In genomic region chr3:196268270-196269163, GRCh38 we compare ENCODE assay signal across 11 cellular contexts. TPM values are rescaled to one million over a fixed set of nuclear protein-coding genes. Genes with fewer than 3 reads are reported as not detected.
DNase-seq lines count a peak whose midpoint lies in the region; ATAC-seq, FAIRE-seq and TF ChIP-seq lines count a peak whose summit lies in the region.
"Had no signal": no experiment of that assay in that cellular context is flagged by ENCODE, and none has a peak within 500 bp of the region (broad histone marks: within the 10 kb centered on the region; RNA-seq: fewer than 3 reads in every experiment).

No MANE protein-coding gene starts in this region.

- TF ChIP-seq EP300 in A549 (IDR thresholded peaks at IDR 0.05), result no peak
- no peak for TF ChIP-seq EP300 in stomach (IDR thresholded peaks at IDR 0.05)

- no peaks in the 10 kb centered on the region for H3K27me3 Mint-ChIP-seq in T-helper 1 cell treated with Interleukin-12 subunit alpha and Interleukin-12 subunit beta and Interleukin-4 antibody, amounts not matched to agents 30 μg/mL and 1 μg/mL, for 36 hours (ENCODE audit: low read depth)
- H3K27me3 Mint-ChIP-seq: stimulated activated naive CD8-positive, alpha-beta T cell treated with anti-CD3 and anti-CD28 coated beads, Interleukin-15, Interleukin-2, amounts not matched to agents 100 ng/mL and 50 ng/mL, for 24 hours had no signal

- H3K27ac ChIP-seq in A549 (peak overlapping the region; percentile 66 to 77), stomach (no peak overlapping the region), adrenal gland (no peak overlapping the region)
- H3K27ac ChIP-seq: parathyroid adenoma had no signal

- H3K9me3 ChIP-seq in A549 (no peaks in the 10 kb centered on the region), stomach (no peaks in the 10 kb centered on the region), adrenal gland (replicated peaks in 1 of 3) (no peaks in the 10 kb centered on the region)

- TF ChIP-seq CTCF in A549 (IDR thresholded peaks at IDR 0.05) (no peak), fibroblast of villous mesenchyme (IDR thresholded peaks at IDR 0.05; ENCODE audit: insufficient read depth, low read depth, low read length) (no peak), stomach (IDR thresholded peaks at IDR 0.05) (no peak), adrenal gland (IDR thresholded peaks at IDR 0.05) (no peak)

- peak; percentile 30 to 56; a peak in 1 of 6 replicates for ATAC-seq in A549

- DNase-seq in A549 (ENCODE audit: low read depth in 1 of 2, low spot score in 1 of 2) (peak in 1 of 2 experiments; percentile 59), H54 (ENCODE audit: insufficient read length, low spot score) (peak; percentile 40), fibroblast of villous mesenchyme (ENCODE audit: low read depth) (peak; percentile 59), stomach (no peak), adrenal gland (no peak), SHP77 (lab: John Stamatoyannopoulos, UW) (no peak), NCI-H526 (lab: John Stamatoyannopoulos, UW) (no peak)
- DNase-seq: DND-41 had no signal

- H3K27me3 ChIP-seq in stomach, result no peaks in the 10 kb centered on the region
- H3K27me3 ChIP-seq in adrenal gland, result no peaks in the 10 kb centered on the region

- FAIRE-seq in A549 (lab: Jason Lieb, UNC) (no peak), H54 (lab: Jason Lieb, UNC) (peak; percentile 94)

- 78% methylated on average over 9 of the region's 9 CpGs for WGBS in A549 (ENCODE audit: missing lambda C conversion rate)
- WGBS in stomach, 5 donors, result 59 to 79% (median 73%) methylated on average over 9 of the region's 9 CpGs
- 75 to 84% (median 81%) methylated on average over 9 of the region's 9 CpGs for WGBS in adrenal gland, 4 donors

- H3K4me3 Mint-ChIP-seq in T-helper 1 cell treated with Interleukin-12 subunit alpha and Interleukin-12 subunit beta and Interleukin-4 antibody, amounts not matched to agents 30 μg/mL and 1 μg/mL, for 36 hours, result no peak overlapping the region
- H3K4me3 Mint-ChIP-seq: stimulated activated naive CD8-positive, alpha-beta T cell treated with anti-CD3 and anti-CD28 coated beads, Interleukin-15, Interleukin-2, amounts not matched to agents 100 ng/mL and 50 ng/mL, for 24 hours had no signal

- POLR2A ChIA-PET in A549 (lab: Yijun Ruan, JAX), result interaction anchor here (1.0 kb wide), 1 partner anchor 19 kb away, joined by 3 read pairs; the partner anchor contains the start of gene PCYT1A

- peak overlapping the region; percentile 46 for H3K4me2 ChIP-seq in A549

- TF ChIP-seq POLR2A in A549 (IDR thresholded peaks at IDR 0.05; ENCODE audit: low read length) (no peak), H54 (IDR thresholded peaks at IDR 0.05; ENCODE audit: low read depth, low read length) (no peak), stomach (IDR thresholded peaks at IDR 0.05) (no peak), adrenal gland (IDR thresholded peaks at IDR 0.05) (no peak)

- intact Hi-C loops in stomach (cut with DNase I; ENCODE audit: low total_unique reads) (no loop called here), adrenal gland (cut with DNase I) (loop anchor here in 1 of 2 donors (10.0 kb wide), 1 partner anchor 256 kb away; no protein-coding TSS in a partner anchor)

- peaks cover 38% of the 10 kb centered on the region for H3K36me3 Mint-ChIP-seq in T-helper 1 cell treated with Interleukin-12 subunit alpha and Interleukin-12 subunit beta and Interleukin-4 antibody, amounts not matched to agents 30 μg/mL and 1 μg/mL, for 36 hours (ENCODE audit: low read depth)

- H3K4me1 Mint-ChIP-seq in T-helper 1 cell treated with Interleukin-12 subunit alpha and Interleukin-12 subunit beta and Interleukin-4 antibody, amounts not matched to agents 30 μg/mL and 1 μg/mL, for 36 hours (ENCODE audit: low read depth), result peaks cover 39% of the 10 kb centered on the region

- no peak for TF ChIP-seq RAD21 in A549 (conservative IDR thresholded peaks at IDR 0.05 in 1 of 2, IDR thresholded peaks at IDR 0.05 in 1 of 2)

- CTCF ChIA-PET in A549 (lab: Yijun Ruan, JAX), result interaction anchor here (0.6 to 1.9 kb wide), 3 partner anchors 14 to 190 kb away, joined by 3 to 8 read pairs (median 3); no protein-coding TSS in a partner anchor

- H3K36me3 ChIP-seq in stomach (peaks cover 27 to 87% (median 85%) of the 10 kb centered on the region in 4 donors), adrenal gland (replicated peaks in 1 of 2) (peaks cover 0 to 35% of the 10 kb centered on the region in 2 donors)

- H3K4me1 ChIP-seq in A549 (peaks cover 19% of the 10 kb centered on the region), stomach (peaks cover 0 to 11% (median 0%) of the 10 kb centered on the region in 4 donors), adrenal gland (replicated peaks in 1 of 2) (peaks cover 0 to 5% of the 10 kb centered on the region in 2 donors)
- H3K4me1 ChIP-seq: parathyroid adenoma had no signal

- H3K9me3 Mint-ChIP-seq in T-helper 1 cell treated with Interleukin-12 subunit alpha and Interleukin-12 subunit beta and Interleukin-4 antibody, amounts not matched to agents 30 μg/mL and 1 μg/mL, for 36 hours, result no peaks in the 10 kb centered on the region
- H3K9me3 Mint-ChIP-seq: stimulated activated naive CD8-positive, alpha-beta T cell treated with anti-CD3 and anti-CD28 coated beads, Interleukin-15, Interleukin-2, amounts not matched to agents 100 ng/mL and 50 ng/mL, for 24 hours had no signal

- no peak overlapping the region for H3K4me3 ChIP-seq in A549
- H3K4me3 ChIP-seq in fibroblast of villous mesenchyme (ENCODE audit: low read depth, low read length), result no peak overlapping the region
- H3K4me3 ChIP-seq in stomach, result no peak overlapping the region
- no peak overlapping the region for H3K4me3 ChIP-seq in adrenal gland

- H3K27ac Mint-ChIP-seq in T-helper 1 cell treated with Interleukin-12 subunit alpha and Interleukin-12 subunit beta and Interleukin-4 antibody, amounts not matched to agents 30 μg/mL and 1 μg/mL, for 36 hours, result peak overlapping the region; percentile 55

TF ChIP-seq in A549, 52 proteins besides CTCF, POLR2A, EP300 and RAD21 (continues in another document):
- TF ChIP-seq FOXS1 (CRISPR knock-in tag; IDR thresholded peaks at IDR 0.05) (no peak), MAFK (IDR thresholded peaks at IDR 0.05; ENCODE audit: partially characterized antibody) (peak; percentile 81), MYC (IDR thresholded peaks at IDR 0.05; ENCODE audit: borderline replicate concordance, low read length) (no peak), RNF2 (IDR thresholded peaks at IDR 0.05; ENCODE audit: borderline replicate concordance, low read depth) (no peak), HEYL (CRISPR knock-in tag; IDR thresholded peaks at IDR 0.05) (no peak)

RNA-seq across cellular contexts. Expression of gene PCYT1A, which starts 19.0 kb away (rescaled TPM):
- 45.4 and 48.0 TPM in 2 replicates for polyA plus RNA-seq in A549 (2011; rRNA removed)
- 30.4 and 31.8 TPM in 2 replicates for polyA plus RNA-seq in A549 (2012; cell fraction: cytosol; rRNA removed)
- 34.7 and 34.9 TPM in 2 replicates for polyA plus RNA-seq in A549 (2012; cell fraction: nucleus; rRNA removed)
- polyA plus RNA-seq in A549 (2017; fragmentation: RNase III; extraction: RNeasy Plus Mini Kit Qiagen cat#74134 plus additional on column Dnase treatment), result 41.6 to 44.7 TPM (median 41.9 TPM) in 3 replicates
- 100 and 151 TPM in 2 replicates for polyA minus RNA-seq in A549 (2011; rRNA and poly(A)+ RNA removed)
- total RNA-seq in fibroblast of villous mesenchyme, result 76.3 and 110 TPM in 2 replicates
- 100 to 1,000 TPM in 1 of 5 donors, 10 to 100 TPM in 4; 25.2 to 127 (median 58.7) TPM for total RNA-seq in stomach
- polyA plus RNA-seq in stomach, result 10 to 100 TPM; 11.8 to 24.7 (median 19.4) TPM
- 10 to 100 TPM; 44.9 to 97.1 (median 73.9) TPM for total RNA-seq in adrenal gland
- polyA plus RNA-seq in adrenal gland, result 100 to 1,000 TPM in 1 of 3 donors, 10 to 100 TPM in 2; 20.8 to 111 (median 27.5) TPM

RNA-seq across cellular contexts. Expression of gene DYNLT2B, which starts 49.5 kb away (rescaled TPM):
- 24.0 and 34.7 TPM in 2 replicates for polyA plus RNA-seq in A549 (2011; rRNA removed)
- polyA plus RNA-seq in A549 (2012; cell fraction: cytosol; rRNA removed), result 27.6 and 29.9 TPM in 2 replicates
- polyA plus RNA-seq in A549 (2012; cell fraction: nucleus; rRNA removed), result 10.6 and 10.8 TPM in 2 replicates
- 32.2 to 38.2 TPM (median 34.9 TPM) in 3 replicates for polyA plus RNA-seq in A549 (2017; fragmentation: RNase III; extraction: RNeasy Plus Mini Kit Qiagen cat#74134 plus additional on column Dnase treatment)
- polyA minus RNA-seq in A549 (2011; rRNA and poly(A)+ RNA removed), result 2.8 and 3.7 TPM in 2 replicates
- total RNA-seq in fibroblast of villous mesenchyme, result 6.9 and 7.1 TPM in 2 replicates
- 1 to 10 TPM in 1 of 5 donors, not detected in 4; 3.3 TPM for total RNA-seq in stomach
- 10 to 100 TPM in 2 of 3 donors, 1 to 10 TPM in 1; 9.5 to 23.0 (median 16.0) TPM for polyA plus RNA-seq in stomach
- 10 to 100 TPM in 2 of 8 donors, 1 to 10 TPM in 6; 3.4 to 34.5 (median 7.8) TPM for total RNA-seq in adrenal gland
- polyA plus RNA-seq in adrenal gland, result 10 to 100 TPM; 13.6 to 19.0 (median 14.6) TPM

RNA-seq across cellular contexts. Expression of gene SLC51A, which starts 52.2 kb away (rescaled TPM):
- polyA plus RNA-seq in A549 (2011; rRNA removed) (not detected in 2 replicates), A549 (2017; fragmentation: RNase III; extraction: RNeasy Plus Mini Kit Qiagen cat#74134 plus additional on column Dnase treatment) (not detected in 3 replicates), stomach (under 1 TPM in 1 of 3 donors, not detected in 2; 0.43 TPM), adrenal gland (10 to 100 TPM in 2 of 3 donors, 1 to 10 TPM in 1; 3.7 to 45.5 (median 35.0) TPM)
- polyA plus RNA-seq in A549 (2012; cell fraction: cytosol; rRNA removed), result 0.04 TPM in 1 of 2 replicates, not detected in the other
- polyA plus RNA-seq in A549 (2012; cell fraction: nucleus; rRNA removed), result not detected in 2 replicates
- not detected in 2 replicates for polyA minus RNA-seq in A549 (2011; rRNA and poly(A)+ RNA removed)
- total RNA-seq in fibroblast of villous mesenchyme (not detected in 2 replicates), stomach (under 1 TPM in 1 of 5 donors, not detected in 4; 0.92 TPM), adrenal gland (10 to 100 TPM in 4 of 8 donors, 1 to 10 TPM in 4; 1.2 to 73.1 (median 10.4) TPM)

RNA-seq across cellular contexts. Expression of gene ZDHHC19, which starts 57.3 kb away (rescaled TPM):
- not detected in 2 replicates for polyA plus RNA-seq in A549 (2011; rRNA removed)
- polyA plus RNA-seq in A549 (2012; cell fraction: cytosol; rRNA removed), result not detected in 2 replicates
- polyA plus RNA-seq in A549 (2012; cell fraction: nucleus; rRNA removed), result 0.18 and 0.26 TPM in 2 replicates
- 0.12 to 0.15 TPM in 2 of 3 replicates, not detected in the other for polyA plus RNA-seq in A549 (2017; fragmentation: RNase III; extraction: RNeasy Plus Mini Kit Qiagen cat#74134 plus additional on column Dnase treatment)
- polyA minus RNA-seq in A549 (2011; rRNA and poly(A)+ RNA removed), result 0.37 TPM in 1 of 2 replicates, not detected in the other
- not detected in 2 replicates for total RNA-seq in fibroblast of villous mesenchyme
- not detected for total RNA-seq in stomach
- 1 to 10 TPM in 1 of 3 donors, under 1 TPM in 1, not detected in 1; 0.38 to 2.7 TPM for polyA plus RNA-seq in stomach
- 10 to 100 TPM in 3 of 8 donors, 1 to 10 TPM in 4, not detected in 1; 3.0 to 26.0 (median 5.0) TPM for total RNA-seq in adrenal gland
- 10 to 100 TPM in 1 of 3 donors, 1 to 10 TPM in 2; 5.9 to 59.2 (median 7.4) TPM for polyA plus RNA-seq in adrenal gland

Comparison
In these comparisons a context has a peak if more than half of its experiments do, and no peak if none do; other contexts are left out.
1. DNase-seq: peak in H54 (single experiment) and fibroblast of villous mesenchyme (single experiment); none in stomach (single experiment), adrenal gland (0 of 7), SHP77 (0 of 2) and NCI-H526 (0 of 2).
2. H3K27ac ChIP-seq: peak in A549 (2 of 2); none in stomach (0 of 5) and adrenal gland (0 of 5).